Comparison of ENCODE assay signal across 8 cellular contexts in the genomic region with DNA sequence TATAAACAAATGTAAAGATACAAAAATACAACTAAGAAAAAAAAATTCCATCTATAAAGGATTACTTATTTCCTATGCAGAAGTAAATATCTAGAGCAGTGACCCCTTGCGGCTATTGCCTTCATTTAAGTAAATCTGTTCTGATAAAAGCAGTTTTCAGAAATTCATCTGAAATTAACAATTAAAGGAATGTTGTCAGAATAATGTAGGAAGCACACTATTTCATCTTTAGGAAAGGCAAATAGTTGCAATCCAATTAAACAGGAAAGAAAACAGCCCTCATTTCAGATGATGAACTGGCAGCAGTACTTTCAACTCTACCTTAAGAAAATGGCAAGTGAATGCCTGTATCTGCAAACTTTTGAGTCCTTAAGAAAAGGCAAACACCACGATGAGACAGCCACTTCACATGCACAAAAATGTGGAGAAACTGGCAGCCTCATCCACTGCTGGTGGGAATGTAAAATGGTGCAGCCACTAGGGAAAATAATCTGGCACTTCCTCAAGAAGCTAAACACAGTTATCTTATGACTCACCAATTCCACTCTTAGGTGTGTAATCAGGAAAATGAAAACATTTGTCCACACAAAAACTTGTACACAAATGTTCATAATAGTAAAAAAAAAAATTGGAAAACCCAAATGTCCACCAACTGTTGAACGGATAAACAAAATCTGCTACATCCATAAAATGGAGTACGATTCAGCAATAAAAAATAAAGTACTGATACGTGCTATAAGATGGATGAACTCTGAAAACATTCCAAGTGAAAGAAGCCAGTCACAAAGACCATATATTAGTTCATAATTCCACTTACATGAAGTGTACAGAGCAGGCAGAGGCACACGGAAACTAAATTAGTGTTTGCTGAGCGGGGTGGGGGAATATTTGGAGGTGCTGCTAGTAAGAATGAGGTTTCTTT. TPM values are rescaled to one million over a fixed set of nuclear protein-coding genes. Genes with fewer than 3 reads are reported as not detected.
DNase-seq lines count a peak whose midpoint lies in the region; ATAC-seq and TF ChIP-seq lines count a peak whose summit lies in the region.

No MANE protein-coding gene starts in this region.

- no peaks in the 10 kb centered on the region for H3K9me3 Mint-ChIP-seq in mesothelial cell of epicardium

- H3K9me3 ChIP-seq in HUES64 (ENCODE audit: insufficient read depth, low read depth, low read length) (no peaks in the 10 kb centered on the region), left lung (no peaks in the 10 kb centered on the region), upper lobe of left lung (no peaks in the 10 kb centered on the region)

- H3K4me3 Mint-ChIP-seq in mesothelial cell of epicardium = no peak overlapping the region

- H3K36me3 ChIP-seq in HUES64 (ENCODE audit: insufficient read depth, low read length) (peaks cover 60% of the 10 kb centered on the region), left lung (peaks cover 0 to 33% of the 10 kb centered on the region in 2 donors), upper lobe of left lung (peaks cover 3 to 34% (median 12%) of the 10 kb centered on the region in 4 donors)

- H3K4me1 ChIP-seq in HUES64 (ENCODE audit: insufficient read depth, low read length) (peaks cover 7% of the 10 kb centered on the region; the same call in 1 of the 2 replicates), left lung (peaks cover 3 to 44% of the 10 kb centered on the region in 2 donors), upper lobe of left lung (peaks cover 22 to 28% (median 26%) of the 10 kb centered on the region in 4 donors)

- in situ Hi-C loops in astrocyte of the cerebellum (cut with HindIII; ENCODE audit: low sequenced_read_pairs) = no loop called here

- H3K4me1 Mint-ChIP-seq in mesothelial cell of epicardium = peaks cover 12% of the 10 kb centered on the region

- no peak overlapping the region for H3K27ac Mint-ChIP-seq in mesothelial cell of epicardium

- TF ChIP-seq CTCF in astrocyte of the cerebellum (IDR thresholded peaks at IDR 0.05; ENCODE audit: low read depth, low read length, missing control alignments) (peak; percentile 30), left lung (IDR thresholded peaks at IDR 0.05) (peak in 1 of 2 donors; percentile 33), upper lobe of left lung (IDR thresholded peaks at IDR 0.05) (peak in 4 of 6 experiments; percentile 23 to 38 (median 34)), mesothelial cell of epicardium (IDR thresholded peaks at IDR 0.05; ENCODE audit: unreplicated experiment) (no peak)

- TF ChIP-seq POLR2A in upper lobe of left lung (IDR thresholded peaks at IDR 0.05) = no peak

- peaks cover 14% of the 10 kb centered on the region for H3K36me3 Mint-ChIP-seq in mesothelial cell of epicardium

- 50% methylated on average over 7 of the region's 7 CpGs for WGBS in HUES64
- WGBS in upper lobe of left lung, 2 donors = 32 to 34% methylated on average over 7 of the region's 7 CpGs

- H3K27me3 ChIP-seq in HUES64 (ENCODE audit: insufficient read depth, low read length) (no peaks in the 10 kb centered on the region), left lung (no peaks in the 10 kb centered on the region), upper lobe of left lung (no peaks in the 10 kb centered on the region)

- peak overlapping the region; percentile 94 for H3K9ac ChIP-seq in HUES64 (ENCODE audit: low read depth, low read length)

- TF ChIP-seq EP300 in upper lobe of left lung (IDR thresholded peaks at IDR 0.05) = no peak

- H3K4me3 ChIP-seq in HUES64 (ENCODE audit: low read length) (peak overlapping the region; percentile 93), astrocyte of the cerebellum (ENCODE audit: low read depth, low read length) (peak overlapping the region; percentile 72), left lung (peak overlapping the region; percentile 58 to 65), upper lobe of left lung (peak overlapping the region; percentile 2 to 83 (median 67))

- ATAC-seq in left lung (peak; percentile 2), upper lobe of left lung (ENCODE audit: low FRiP score in 2 of 2) (no peak), GM21515 (IDR thresholded peaks at IDR 0.05; ENCODE audit: unreplicated experiment) (no peak)

- no peak overlapping the region for H3K27ac ChIP-seq in HUES64 (ENCODE audit: low read depth, low read length)
- peak overlapping the region; percentile 99 to 100 for H3K27ac ChIP-seq in left lung
- peak overlapping the region; percentile 96 to 99 (median 98) for H3K27ac ChIP-seq in upper lobe of left lung

- DNase-seq in Daoy (ENCODE audit: low read depth) (peak; percentile 41), astrocyte of the cerebellum (ENCODE audit: low read depth) (peak; percentile 89), left lung (no peak), upper lobe of left lung (peak in 1 of 2 donors; percentile 27), mesothelial cell of epicardium (ENCODE audit: low spot score in 2 of 2, unreplicated experiment in 2 of 2) (no peak), activated T-cell treated with anti-CD3 and anti-CD28 coated beads for 4 hours (no peak)

- H3K27me3 Mint-ChIP-seq in mesothelial cell of epicardium (ENCODE audit: low read depth) = no peaks in the 10 kb centered on the region

- intact Hi-C loops in left lung (cut with DNase I) = no loop called here

RNA-seq across cellular contexts. Expression of a gene that starts 2.0 kb away (rescaled TPM):
- total RNA-seq in Daoy (2014; rRNA removed; shearing (Covaris generic)) = 2.7 and 6.9 TPM in 2 replicates
- 12.6 TPM for polyA plus RNA-seq in HUES64 (2013, experiment 1 of 2)
- polyA plus RNA-seq in HUES64 (2013, experiment 2 of 2) = 12.2 TPM
- 1 to 10 TPM; 2.1 to 3.5 TPM for total RNA-seq in left lung
- total RNA-seq in upper lobe of left lung = 1 to 10 TPM; 2.0 to 4.5 (median 3.1) TPM
- 7.6 to 8.8 TPM (median 8.3 TPM) in 3 replicates for total RNA-seq in mesothelial cell of epicardium

RNA-seq across cellular contexts. Expression of a gene that starts 7.6 kb away (rescaled TPM):
- 63.3 and 79.6 TPM in 2 replicates for total RNA-seq in Daoy (2014; rRNA removed; shearing (Covaris generic))
- 86.6 TPM for polyA plus RNA-seq in HUES64 (2013, experiment 1 of 2)
- 92.7 TPM for polyA plus RNA-seq in HUES64 (2013, experiment 2 of 2)
- total RNA-seq in left lung (100 to 1,000 TPM; 224 to 278 TPM), upper lobe of left lung (100 to 1,000 TPM; 128 to 230 (median 160) TPM), mesothelial cell of epicardium (284 to 308 TPM (median 303 TPM) in 3 replicates)

Comparison
In these comparisons a context has a peak if more than half of its experiments do, and no peak if none do; other contexts are left out.
1. DNase-seq: peak in Daoy (single experiment) and astrocyte of the cerebellum (single experiment); none in left lung (0 of 2), mesothelial cell of epicardium (0 of 2) and activated T-cell treated with anti-CD3 and anti-CD28 coated beads for 4 hours (single experiment).
2. Peak in every context shown above with its lines, with median percentiles within 50 percentile points of each other: H3K4me3 ChIP-seq.